1 cellular context compared by ENCODE assay signal in genomic region chr17:63988741-63989621, GRCh38.
TF ChIP-seq lines count a peak whose summit lies in the region.

No MANE protein-coding gene starts in this region.

TF ChIP-seq in IMR-90, 13 proteins besides CTCF, POLR2A, EP300 and RAD21:
- TF ChIP-seq CEBPB (IDR thresholded peaks at IDR 0.05; ENCODE audit: low read depth, low read length) (no peak), USF2 (IDR thresholded peaks at IDR 0.05; ENCODE audit: low read depth, low read length) (no peak), SMC3 (IDR thresholded peaks at IDR 0.05; ENCODE audit: low read depth, low read length) (no peak), NFE2L2 (IDR thresholded peaks at IDR 0.05; ENCODE audit: low read depth, low read length) (no peak), RFX5 (IDR thresholded peaks at IDR 0.05; ENCODE audit: low read depth, low read length) (no peak)
